Comparison of ENCODE assay signal across 8 cellular contexts in the genomic region with DNA sequence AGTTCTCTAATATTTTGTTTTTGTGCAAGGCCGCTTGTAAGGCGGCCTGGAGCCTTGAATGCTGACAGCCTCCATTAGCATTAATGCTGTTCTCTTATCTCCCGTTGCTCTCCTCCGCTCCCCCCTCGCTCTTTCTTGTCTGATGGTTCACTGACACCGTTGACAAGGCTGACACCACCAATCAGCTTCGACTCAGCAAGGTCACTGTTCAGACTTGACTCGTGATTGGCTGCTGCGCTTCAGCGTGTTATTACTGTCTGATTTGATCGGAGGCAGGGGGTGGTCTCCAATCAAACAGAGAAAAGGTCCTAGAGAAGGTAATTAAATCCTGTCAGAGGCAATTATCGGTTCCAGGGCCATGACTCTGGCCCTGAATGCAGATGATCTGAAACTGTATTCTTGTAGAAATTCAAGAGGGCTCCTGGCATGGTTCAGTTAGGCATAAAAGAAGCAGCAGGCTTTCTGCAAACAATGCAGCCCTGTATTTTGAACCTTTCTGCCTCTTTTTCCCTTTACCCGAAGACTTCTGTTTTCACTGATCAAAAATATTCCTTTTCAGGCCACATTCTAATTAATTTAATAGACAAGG. TPM values are rescaled to one million over a fixed set of nuclear protein-coding genes. Genes with fewer than 3 reads are reported as not detected.
A peak's percentile ranks its signal among the peaks of the same experiment; 100 is the strongest.
DNase-seq lines count a peak whose midpoint lies in the region; ATAC-seq and TF ChIP-seq lines count a peak whose summit lies in the region.

No MANE protein-coding gene starts in this region.

- ATAC-seq in HG02623 (IDR thresholded peaks at IDR 0.05; ENCODE audit: unreplicated experiment), result no peak

- H3K4me1 ChIP-seq in HUES64 (ENCODE audit: insufficient read depth, low read length) (peaks cover 5% of the 10 kb centered on the region; the same call in 1 of the 2 replicates), iPS DF 6.9 (ENCODE audit: control insufficient read depth, insufficient read depth, low read length) (no peaks in the 10 kb centered on the region), ascending aorta (no peaks in the 10 kb centered on the region)

- peak overlapping the region; percentile 47 for H3K4me3 ChIP-seq in HUES64 (ENCODE audit: low read length)
- no peak overlapping the region for H3K4me3 ChIP-seq in iPS DF 6.9 (ENCODE audit: low read length)
- peak overlapping the region; percentile 24 for H3K4me3 ChIP-seq in retinal pigment epithelial cell (ENCODE audit: low read length)
- no peak overlapping the region for H3K4me3 ChIP-seq in ascending aorta

- intact Hi-C loops in ascending aorta (cut with DNase I), result no loop called here

- no peak overlapping the region for H3K9ac ChIP-seq in HUES64 (ENCODE audit: low read depth, low read length)

- no peak overlapping the region for H3K27ac ChIP-seq in HUES64 (ENCODE audit: low read depth, low read length)
- no peak overlapping the region for H3K27ac ChIP-seq in iPS DF 6.9 (ENCODE audit: low read length)
- no peak overlapping the region for H3K27ac ChIP-seq in ascending aorta

- no peaks in the 10 kb centered on the region for H3K36me3 ChIP-seq in HUES64 (ENCODE audit: insufficient read depth, low read length)
- no peaks in the 10 kb centered on the region for H3K36me3 ChIP-seq in iPS DF 6.9 (ENCODE audit: control insufficient read depth, insufficient read depth, low read length)
- no peaks in the 10 kb centered on the region for H3K36me3 ChIP-seq in ascending aorta

- H3K9me3 ChIP-seq in HUES64 (ENCODE audit: insufficient read depth, low read depth, low read length) (no peaks in the 10 kb centered on the region), iPS DF 6.9 (ENCODE audit: control insufficient read depth, insufficient read depth, low read length) (no peaks in the 10 kb centered on the region), ascending aorta (no peaks in the 10 kb centered on the region)

- no peaks in the 10 kb centered on the region for H3K27me3 ChIP-seq in HUES64 (ENCODE audit: insufficient read depth, low read length)
- no peaks in the 10 kb centered on the region for H3K27me3 ChIP-seq in iPS DF 6.9 (ENCODE audit: control insufficient read depth, insufficient read depth, low read length)
- no peaks in the 10 kb centered on the region for H3K27me3 ChIP-seq in ascending aorta

- TF ChIP-seq CTCF in retinal pigment epithelial cell (conservative IDR thresholded peaks at IDR 0.05; ENCODE audit: low read depth, low read length) (no peak), ascending aorta (IDR thresholded peaks at IDR 0.05) (no peak)

- WGBS in HUES64, result 53% methylated on average over 13 of the region's 13 CpGs
- WGBS in iPS DF 6.9 (ENCODE audit: insufficient coverage, insufficient read length), result no CpG with 5 or more reads among the region's 13 CpGs

- peak in 55 of 56 donors; percentile 6 to 90 (median 64) for DNase-seq in amygdala (lab: John Stamatoyannopoulos, UW)
- peak; percentile 22 for DNase-seq in iPS DF 6.9 (ENCODE audit: low read depth, low spot score)
- DNase-seq in retinal pigment epithelial cell (ENCODE audit: low read depth), result peak; percentile 6
- DNase-seq in ascending aorta (ENCODE audit: low spot score in 2 of 2), result no peak
- DNase-seq in Kasumi-1 (lab: John Stamatoyannopoulos, UW), result no peak
- DNase-seq in NCI-H2029 (lab: John Stamatoyannopoulos, UW), result no peak

RNA-seq across cellular contexts. Expression of a gene that starts 49.3 kb away (rescaled TPM):
- polyA plus RNA-seq in HUES64 (2013, experiment 1 of 2), result 2.4 TPM
- polyA plus RNA-seq in HUES64 (2013, experiment 2 of 2), result 1.6 TPM
- total RNA-seq in ascending aorta, result 5.3 TPM

Comparison
In these comparisons a context has a peak if more than half of its experiments do, and no peak if none do; other contexts are left out.
1. H3K4me3 ChIP-seq: peak in HUES64 (single experiment) and retinal pigment epithelial cell (single experiment); none in iPS DF 6.9 (single experiment) and ascending aorta (0 of 2).
2. DNase-seq: peak in amygdala (55 of 56), iPS DF 6.9 (single experiment) and retinal pigment epithelial cell (single experiment); none in ascending aorta (0 of 2), Kasumi-1 (0 of 2) and NCI-H2029 (single experiment).